Comparison of ENCODE assay signal across 8 cellular contexts in genomic region chr10:20370977-20371533, GRCh38.
DNase-seq lines count a peak whose midpoint lies in the region; ATAC-seq and TF ChIP-seq lines count a peak whose summit lies in the region.
"Not testable (repeated sequence)": the region's sequence is repeated elsewhere in the genome, so short reads cannot be mapped to it uniquely, and the experiment has no call there.

No MANE protein-coding gene starts in this region.

- H3K9ac ChIP-seq in BLaER1; endodermal cell (ENCODE audit: extremely low read depth, low read length, poor library complexity, severe bottlenecking); iPS-18a (ENCODE audit: low read length); neural progenitor cell: not testable (repeated sequence)
- H3K9ac ChIP-seq in HUES6 (ENCODE audit: low read length): peak overlapping the region; percentile 99

- peaks cover 30% of the 10 kb centered on the region for H3K4me1 ChIP-seq in BLaER1
- H3K4me1 ChIP-seq in GM23338 (ENCODE audit: insufficient read depth): peaks cover 34% of the 10 kb centered on the region
- peaks cover 27% of the 10 kb centered on the region for H3K4me1 ChIP-seq in HUES6 (ENCODE audit: control insufficient read depth, insufficient read depth, low read length)
- not testable (repeated sequence) for H3K4me1 ChIP-seq in endodermal cell (ENCODE audit: control insufficient read depth, insufficient read depth, low read length); neural progenitor cell
- H3K4me1 ChIP-seq in iPS-18a (ENCODE audit: control insufficient read depth, low read depth, low read length): peaks cover 13% of the 10 kb centered on the region

- H3F3A ChIP-seq in GM23338 (replicated peaks; ENCODE audit: low read depth); neural progenitor cell (ENCODE audit: low read depth): not testable (repeated sequence)

- H3K4me3 Mint-ChIP-seq in GM23338: peak overlapping the region; percentile 15; the same call in 2 of the 3 replicates
- peak overlapping the region; percentile 51 for H3K4me3 Mint-ChIP-seq in endodermal cell
- not testable (repeated sequence) for H3K4me3 Mint-ChIP-seq in neural progenitor cell

- H3K4me1 Mint-ChIP-seq in GM23338: peaks cover 31% of the 10 kb centered on the region
- H3K4me1 Mint-ChIP-seq in endodermal cell: peaks cover 23% of the 10 kb centered on the region
- not testable (repeated sequence) for H3K4me1 Mint-ChIP-seq in neural progenitor cell

- H3K9me3 Mint-ChIP-seq in GM23338 (peaks cover 30% of the 10 kb centered on the region), endodermal cell (peaks cover 41% of the 10 kb centered on the region), neural progenitor cell (peaks cover 12% of the 10 kb centered on the region)

- peaks cover 57% of the 10 kb centered on the region; the same call in 2 of the 3 replicates for H3K36me3 Mint-ChIP-seq in GM23338 (ENCODE audit: low read depth)
- not testable (repeated sequence) for H3K36me3 Mint-ChIP-seq in endodermal cell (ENCODE audit: low read depth); neural progenitor cell

- H3K4me2 ChIP-seq in BLaER1 (peak overlapping the region; percentile 34), GM23338 (peak overlapping the region; percentile 72)
- H3K4me2 ChIP-seq in neural progenitor cell: not testable (repeated sequence)

- not testable (repeated sequence) for H4K20me1 ChIP-seq in BLaER1; GM23338 (replicated peaks; ENCODE audit: insufficient read depth); neural progenitor cell (ENCODE audit: low read depth)

- DNase-seq in GM23338 (ENCODE audit: low spot score) (peak; percentile 48), RPMI8226 (peak; percentile 37), endodermal cell (peak; percentile 83), iPS DF 4.7 (ENCODE audit: extremely low read depth, low spot score) (peak; percentile 58)
- DNase-seq in neural progenitor cell (ENCODE audit: low spot score): not testable (repeated sequence)

- H3K79me2 ChIP-seq in GM23338 (replicated peaks; ENCODE audit: insufficient read depth): peaks cover 28% of the 10 kb centered on the region
- H3K79me2 ChIP-seq in neural progenitor cell (ENCODE audit: low read depth): not testable (repeated sequence)

- H3K9me3 ChIP-seq in BLaER1; endodermal cell (ENCODE audit: control insufficient read depth, low read length); iPS-18a (ENCODE audit: control insufficient read depth, low read depth, low read length); neural progenitor cell (ENCODE audit: low read depth): not testable (repeated sequence)
- peaks cover 23% of the 10 kb centered on the region for H3K9me3 ChIP-seq in HUES6 (ENCODE audit: control insufficient read depth, insufficient read depth, low read depth, low read length)

- ATAC-seq in GM23338: peak; percentile 69

- H3K27ac Mint-ChIP-seq in GM23338: peak overlapping the region; percentile 94
- H3K27ac Mint-ChIP-seq in endodermal cell: peak overlapping the region; percentile 99
- H3K27ac Mint-ChIP-seq in neural progenitor cell: not testable (repeated sequence)

- not testable (repeated sequence) for H3K27ac ChIP-seq in BLaER1; endodermal cell (ENCODE audit: low read depth, low read length); iPS-18a (ENCODE audit: low read length); neural progenitor cell
- H3K27ac ChIP-seq in GM23338 (ENCODE audit: low read depth) (peak overlapping the region; percentile 100), HUES6 (ENCODE audit: low read depth, low read length) (peak overlapping the region; percentile 99)

- not testable (repeated sequence) for H3K36me3 ChIP-seq in BLaER1; HUES6 (ENCODE audit: control insufficient read depth, insufficient read depth, low read length); endodermal cell (ENCODE audit: control insufficient read depth, insufficient read depth, low read length); iPS-18a (ENCODE audit: control insufficient read depth, low read depth, low read length); neural progenitor cell
- H3K36me3 ChIP-seq in GM23338 (ENCODE audit: insufficient read depth): peaks cover 11% of the 10 kb centered on the region

- not testable (repeated sequence) for H3K27me3 Mint-ChIP-seq in GM23338 (ENCODE audit: insufficient read depth, low read depth, poor library complexity); endodermal cell (ENCODE audit: insufficient read depth); neural progenitor cell (ENCODE audit: insufficient read depth, low read depth)

- not testable (repeated sequence) for H3K9me2 ChIP-seq in GM23338 (ENCODE audit: insufficient read depth)

- H3K27me3 ChIP-seq in BLaER1; GM23338 (ENCODE audit: insufficient read depth); HUES6 (ENCODE audit: control insufficient read depth, insufficient read depth, low read length); endodermal cell (ENCODE audit: control insufficient read depth, insufficient read depth, low read length, poor library complexity, severe bottlenecking); iPS-18a (ENCODE audit: control insufficient read depth, insufficient read depth, low read length); neural progenitor cell: not testable (repeated sequence)

- WGBS in endodermal cell (ENCODE audit: insufficient coverage in 1 of 2, insufficient read length in 1 of 2), 2 experiments: 64 to 87% methylated on average over 4 to 7 of the region's 7 CpGs

- not testable (repeated sequence) for H3K4me3 ChIP-seq in BLaER1; endodermal cell (ENCODE audit: low read length); neural progenitor cell
- H3K4me3 ChIP-seq in GM23338 (peak overlapping the region; percentile 44), HUES6 (ENCODE audit: low read depth, low read length) (peak overlapping the region; percentile 64), iPS-18a (ENCODE audit: low read length) (peak overlapping the region; percentile 30)

- TF ChIP-seq CTCF in GM23338 (conservative IDR thresholded peaks at IDR 0.05; ENCODE audit: low read depth in 2 of 2); endodermal cell (conservative IDR thresholded peaks at IDR 0.05); neural progenitor cell (IDR thresholded peaks at IDR 0.05): not testable (repeated sequence)

- H2AFZ ChIP-seq in GM23338: not testable (repeated sequence)
- H2AFZ ChIP-seq in neural progenitor cell (replicated peaks): peak overlapping the region; percentile 86

TF ChIP-seq in GM23338, 12 proteins besides CTCF, POLR2A, EP300 and RAD21 (continues in another document):
- peak; percentile 39; the same call in 1 of the 2 replicates for TF ChIP-seq ETS1 (IDR thresholded peaks at IDR 0.05)
- peak; percentile 96 for TF ChIP-seq NANOG (IDR thresholded peaks at IDR 0.05; ENCODE audit: borderline replicate concordance)
